ENCODE assay signal across 19 cellular contexts in genomic region chr10:88115968-88116367, GRCh38.
DNase-seq lines count a peak whose midpoint lies in the region; ATAC-seq, FAIRE-seq and TF ChIP-seq lines count a peak whose summit lies in the region.
"Had no signal": no experiment of that assay in that cellular context is flagged by ENCODE, and none has a peak within 500 bp of the region (broad histone marks: within the 10 kb centered on the region; RNA-seq: fewer than 3 reads in every experiment).

No MANE protein-coding gene starts in this region.

- FAIRE-seq in GM19239 (lab: Jason Lieb, UNC), result peak; percentile 35
- FAIRE-seq: GM12878, small intestine had no signal

- WGBS in SK-N-SH (ENCODE audit: low lambda C conversion rate), result 71% methylated on average over 1 of the region's 1 CpG

- no peaks in the 10 kb centered on the region for H3K9me2 ChIP-seq in SK-N-SH

- no peak overlapping the region for H3K27ac Mint-ChIP-seq in activated T-cell treated with anti-CD3 and anti-CD28 coated beads, Interleukin-2, amount 50 U/mL, for 72 hours
- H3K27ac Mint-ChIP-seq: endodermal cell had no signal

- TF ChIP-seq RAD21 in SK-N-SH (IDR thresholded peaks at IDR 0.05; ENCODE audit: low read length), result no peak

- no peaks in the 10 kb centered on the region for H3K9me3 ChIP-seq in SK-N-SH
- H3K9me3 ChIP-seq: mucosa of descending colon, Peyer's patch, upper lobe of left lung had no signal

- DNase-seq in AG09309 (ENCODE audit: low read depth) (peak; percentile 43), GM19239 (ENCODE audit: insufficient read length, low spot score) (no peak), SK-N-SH (no peak), foreskin fibroblast (peak; percentile 54 to 74), midbrain (lab: John Stamatoyannopoulos, UW) (no peak), T-helper 1 cell (no peak)
- no peak for DNase-seq in effector CD4-positive, alpha-beta T cell
- no peak for DNase-seq in activated T-cell treated with anti-CD3 and anti-CD28 coated beads, Interleukin-2, amount 50 U/mL, for 72 hours
- DNase-seq: activated CD4-positive, alpha-beta T cell treated with anti-CD3 and anti-CD28 coated beads for 1 hour; activated CD8-positive, alpha-beta memory T cell treated with anti-CD3 and anti-CD28 coated beads, Interleukin-2, amount 50 U/mL, for 4 hours; activated naive CD4-positive, alpha-beta T cell treated with Interleukin-2 at 50 U/mL for 16 hours; caudate nucleus; endodermal cell; mucosa of descending colon; Peyer's patch; small intestine; stimulated activated naive B cell treated with anti-CD40 and anti-IgM and Interleukin-4, amounts not matched to agents 10 μg/mL and 1 μg/mL and 100 μg/mL, for 72 hours; upper lobe of left lung had no signal

- no peak overlapping the region for H3K4me3 ChIP-seq in AG09309 (ENCODE audit: control insufficient read depth, low read depth, low read length)
- H3K4me3 ChIP-seq in SK-N-SH (ENCODE audit: low read depth in 2 of 2, low read length in 1 of 2), result no peak overlapping the region
- H3K4me3 ChIP-seq in foreskin fibroblast (ENCODE audit: low read depth in 1 of 2, low read length in 2 of 2), result no peak overlapping the region
- H3K4me3 ChIP-seq: mucosa of descending colon, Peyer's patch, upper lobe of left lung had no signal

- no peaks in the 10 kb centered on the region for H4K20me1 ChIP-seq in SK-N-SH (ENCODE audit: insufficient read depth)

- H3F3A ChIP-seq in SK-N-SH (replicated peaks; ENCODE audit: insufficient read depth), result peaks cover 4% of the 10 kb centered on the region

- peaks cover 9 to 10% of the 10 kb centered on the region in 2 experiments; a peak in 2 of 4 replicates for H3K4me1 ChIP-seq in SK-N-SH (ENCODE audit: control insufficient read depth in 1 of 2, insufficient read depth in 2 of 2, low read depth in 1 of 2, low read length in 1 of 2)

- H3K79me2 ChIP-seq in SK-N-SH (ENCODE audit: insufficient read depth), result no peaks in the 10 kb centered on the region

- H3K4me2 ChIP-seq in SK-N-SH, result peak overlapping the region; percentile 23; the same call in 1 of the 2 replicates

- H3K4me1 Mint-ChIP-seq in activated T-cell treated with anti-CD3 and anti-CD28 coated beads, Interleukin-2, amount 50 U/mL, for 72 hours (ENCODE audit: low read depth), result peaks cover 20% of the 10 kb centered on the region

- H3K36me3 ChIP-seq in SK-N-SH (replicated peaks in 1 of 2; ENCODE audit: control insufficient read depth in 1 of 2, insufficient read depth in 2 of 2, low read length in 1 of 2), result no peaks in the 10 kb centered on the region
- H3K36me3 ChIP-seq: Peyer's patch, upper lobe of left lung had no signal

- no peak for ATAC-seq in activated T-cell treated with anti-CD3 and anti-CD28 coated beads, Interleukin-2, amount 50 U/mL, for 72 hours (replicated peaks in 1 of 2)
- ATAC-seq: GM12878; mucosa of descending colon; stimulated activated naive B cell treated with anti-CD40 and anti-IgM and Interleukin-4, amounts not matched to agents 10 μg/mL and 1 μg/mL and 100 μg/mL, for 72 hours had no signal

- no peak overlapping the region for H2AFZ ChIP-seq in SK-N-SH (ENCODE audit: low read depth)

- H3K27ac ChIP-seq in SK-N-SH (ENCODE audit: low read depth in 2 of 2, low read length in 1 of 2), result 0 out of 4 replicates have a peak overlapping the region, but pooled peaks of 1 of the 2 experiments have one; percentile 13
- H3K27ac ChIP-seq: upper lobe of left lung had no signal

- no peak overlapping the region for H3K9ac ChIP-seq in SK-N-SH

- H3K4me3 Mint-ChIP-seq in activated T-cell treated with anti-CD3 and anti-CD28 coated beads, Interleukin-2, amount 50 U/mL, for 72 hours, result no peak overlapping the region
- H3K4me3 Mint-ChIP-seq: endodermal cell; stimulated activated naive B cell treated with anti-CD40 and anti-IgM and Interleukin-4, amounts not matched to agents 10 μg/mL and 1 μg/mL and 100 μg/mL, for 72 hours had no signal

- POLR2A ChIA-PET in SK-N-SH (lab: Yijun Ruan, JAX), result no interaction called here

- H3K9me3 Mint-ChIP-seq in activated T-cell treated with anti-CD3 and anti-CD28 coated beads, Interleukin-2, amount 50 U/mL, for 72 hours, result no peaks in the 10 kb centered on the region
- H3K9me3 Mint-ChIP-seq: endodermal cell had no signal

- 0 out of 4 replicates have a peak, but pooled peaks of 1 of the 2 experiments have one; percentile 12 for TF ChIP-seq EP300 in SK-N-SH (IDR thresholded peaks at IDR 0.05; ENCODE audit: borderline replicate concordance in 1 of 2, low read depth in 1 of 2, low read length in 1 of 2)

- CTCF ChIA-PET in SK-N-SH (lab: Yijun Ruan, JAX), result interaction anchor here (0.6 to 2.4 kb wide), 3 partner anchors 10 to 40 kb away, joined by 3 to 5 read pairs (median 3); no protein-coding TSS in a partner anchor

- TF ChIP-seq CTCF in AG09309 (IDR thresholded peaks at IDR 0.05; ENCODE audit: control insufficient read depth, insufficient read depth, low read depth, low read length, missing control alignments) (no peak), SK-N-SH (IDR thresholded peaks at IDR 0.05) (no peak), foreskin fibroblast (IDR thresholded peaks at IDR 0.05; ENCODE audit: low read depth, low read length) (no peak)

- peaks cover 35% of the 10 kb centered on the region for H3K27me3 Mint-ChIP-seq in activated T-cell treated with anti-CD3 and anti-CD28 coated beads, Interleukin-2, amount 50 U/mL, for 72 hours (ENCODE audit: low read depth)
- H3K27me3 Mint-ChIP-seq: stimulated activated naive B cell treated with anti-CD40 and anti-IgM and Interleukin-4, amounts not matched to agents 10 μg/mL and 1 μg/mL and 100 μg/mL, for 72 hours had no signal

- H3K36me3 Mint-ChIP-seq in activated T-cell treated with anti-CD3 and anti-CD28 coated beads, Interleukin-2, amount 50 U/mL, for 72 hours (ENCODE audit: insufficient read depth in 2 of 2), result no peaks in the 10 kb centered on the region

- no peaks in the 10 kb centered on the region for H3K27me3 ChIP-seq in SK-N-SH (ENCODE audit: insufficient read depth)
- H3K27me3 ChIP-seq: Peyer's patch, upper lobe of left lung had no signal

TF ChIP-seq in SK-N-SH, 30 proteins besides CTCF, POLR2A, EP300 and RAD21 (continues in another document):
- TF ChIP-seq SIN3A (IDR thresholded peaks at IDR 0.05; ENCODE audit: borderline replicate concordance, low read depth, low read length) (no peak), FOSL2 (IDR thresholded peaks at IDR 0.05; ENCODE audit: borderline replicate concordance, low read depth) (peak; percentile 61; the same call in 1 of the 2 replicates), USF1 (IDR thresholded peaks at IDR 0.05; ENCODE audit: borderline replicate concordance, low read depth) (no peak), MEF2A (IDR thresholded peaks at IDR 0.05; ENCODE audit: borderline replicate concordance, low read depth) (no peak), RXRA (IDR thresholded peaks at IDR 0.05; ENCODE audit: borderline replicate concordance, low read depth) (no peak), TCF12 (IDR thresholded peaks at IDR 0.05) (peak; percentile 46), PBX3 (IDR thresholded peaks at IDR 0.05) (no peak), SMC3 (IDR thresholded peaks at IDR 0.05; ENCODE audit: low read depth, low read length) (no peak), ELF1 (IDR thresholded peaks at IDR 0.05) (no peak), RFX5 (IDR thresholded peaks at IDR 0.05; ENCODE audit: low read length) (no peak), RCOR1 (IDR thresholded peaks at IDR 0.05; ENCODE audit: low read length) (no peak), MAX (IDR thresholded peaks at IDR 0.05; ENCODE audit: low read depth) (no peak), TAF1 (IDR thresholded peaks at IDR 0.05; ENCODE audit: borderline replicate concordance, low read depth, low read length) (no peak), GATA2 (CRISPR knock-in tag; IDR thresholded peaks at IDR 0.05) (no peak), NFIC (IDR thresholded peaks at IDR 0.05; ENCODE audit: borderline replicate concordance) (0 out of 2 replicates have a peak, but pooled peaks have one; percentile 25), YY1 (IDR thresholded peaks at IDR 0.05; ENCODE audit: low read depth) (no peak), NRF1 (IDR thresholded peaks at IDR 0.05; ENCODE audit: low read depth, low read length) (no peak), FOXJ3 (CRISPR knock-in tag; IDR thresholded peaks at IDR 0.05) (no peak), GABPA (IDR thresholded peaks at IDR 0.05; ENCODE audit: low read depth) (no peak), FOXM1 (IDR thresholded peaks at IDR 0.05; ENCODE audit: low read depth) (no peak), JUND (IDR thresholded peaks at IDR 0.05) (peak; percentile 24; the same call in 1 of the 2 replicates), TEAD4 (IDR thresholded peaks at IDR 0.05; ENCODE audit: borderline replicate concordance, insufficient read depth) (0 out of 2 replicates have a peak, but pooled peaks have one; percentile 38), POLR2AphosphoS5 (IDR thresholded peaks at IDR 0.05; ENCODE audit: low read depth, low read length) (no peak), EZH2phosphoT487 (IDR thresholded peaks at IDR 0.05; ENCODE audit: borderline replicate concordance, low read depth) (no peak)

Comparison
In these comparisons a context has a peak if more than half of its experiments do, and no peak if none do; other contexts are left out.
1. DNase-seq: peak in AG09309 (single experiment) and foreskin fibroblast (2 of 2); none in GM19239 (single experiment), SK-N-SH (single experiment), midbrain (single experiment), T-helper 1 cell (0 of 5), effector CD4-positive, alpha-beta T cell (single experiment) and activated T-cell treated with anti-CD3 and anti-CD28 coated beads, Interleukin-2, amount 50 U/mL, for 72 hours (0 of 2).